Comparison of ENCODE assay signal across 8 cellular contexts in the genomic region with DNA sequence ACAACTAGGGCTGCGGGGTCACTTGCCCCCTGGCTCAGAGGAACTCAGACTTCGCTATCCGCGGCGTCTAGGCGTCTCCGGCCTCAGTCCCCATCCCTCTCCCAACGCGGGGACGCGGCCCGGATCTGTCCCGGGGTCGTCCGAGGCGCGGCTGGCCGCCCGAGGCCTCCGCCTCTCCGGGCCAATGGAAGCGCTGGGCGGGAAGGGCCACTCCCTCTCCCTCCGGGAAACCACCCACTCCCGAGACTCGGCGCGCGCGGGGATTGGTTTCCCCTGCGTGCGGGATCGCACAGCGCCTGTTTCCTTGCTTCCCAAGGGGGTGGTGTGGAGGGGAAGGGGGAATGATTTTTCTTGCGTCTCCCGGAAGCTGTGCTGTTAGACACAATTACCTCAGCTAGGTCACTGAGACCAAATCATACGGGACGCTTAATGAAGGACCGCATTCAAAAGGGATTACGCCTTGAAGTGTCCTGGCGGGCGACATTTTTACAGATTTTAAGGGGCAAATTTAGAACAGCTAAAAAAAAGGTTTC. TPM values are rescaled to one million over a fixed set of nuclear protein-coding genes. Genes with fewer than 3 reads are reported as not detected.
DNase-seq lines count a peak whose midpoint lies in the region; ATAC-seq and FAIRE-seq lines count a peak whose summit lies in the region.

No MANE protein-coding gene starts in this region.

- H3K9me3 ChIP-seq in small intestine (ENCODE audit: control insufficient read depth, low read depth) = no peaks in the 10 kb centered on the region

- H3K27ac Mint-ChIP-seq in activated CD4-positive, alpha-beta T cell treated with anti-CD3 and anti-CD28 coated beads, Interleukin-2, amount 10 ng/mL, durations not matched to agents 24 days and 14 days = no peak overlapping the region

- H3K4me1 Mint-ChIP-seq in activated CD4-positive, alpha-beta T cell treated with anti-CD3 and anti-CD28 coated beads, Interleukin-2, amount 10 ng/mL, durations not matched to agents 24 days and 14 days = peaks cover 15% of the 10 kb centered on the region

- H3K9me3 Mint-ChIP-seq in activated CD4-positive, alpha-beta T cell treated with anti-CD3 and anti-CD28 coated beads, Interleukin-2, amount 10 ng/mL, durations not matched to agents 24 days and 14 days = no peaks in the 10 kb centered on the region

- no peaks in the 10 kb centered on the region for H3K36me3 ChIP-seq in small intestine (ENCODE audit: control insufficient read depth in 2 of 2, insufficient read depth in 2 of 2, low read length in 2 of 2)

- no peaks in the 10 kb centered on the region for H3K36me3 Mint-ChIP-seq in activated CD4-positive, alpha-beta T cell treated with anti-CD3 and anti-CD28 coated beads, Interleukin-2, amount 10 ng/mL, durations not matched to agents 24 days and 14 days (ENCODE audit: low read depth)

- WGBS in small intestine, 3 donors = 4 to 8% (median 4%) methylated on average over 41 to 42 of the region's 42 CpGs

- DNase-seq in activated CD4-positive, alpha-beta T cell treated with anti-CD3 and anti-CD28 coated beads, Interleukin-2, amount 10 ng/mL, durations not matched to agents 24 days and 14 days = peak; percentile 64
- no peak for DNase-seq in activated CD4-positive, alpha-beta T cell treated with anti-CD3 and anti-CD28 coated beads for 4 hours
- peak; percentile 89 for DNase-seq in RPMI7951 (ENCODE audit: low read depth)
- DNase-seq in cerebellum (ENCODE audit: low spot score) = peak; percentile 86
- DNase-seq in kidney glomerular epithelial cell (lab: John Stamatoyannopoulos, UW) = peak; percentile 52
- DNase-seq in small intestine = peak; percentile 70
- no peak for DNase-seq in activated gamma-delta T cell (lab: John Stamatoyannopoulos, UW)

- H3K4me1 ChIP-seq in small intestine (ENCODE audit: control insufficient read depth in 2 of 2, insufficient read depth in 1 of 2, low read depth in 1 of 2, low read length in 1 of 2) = peaks cover 0 to 4% of the 10 kb centered on the region in 2 donors

- H3K27ac ChIP-seq in small intestine (ENCODE audit: low read depth in 1 of 2, low read length in 1 of 2) = peak overlapping the region in 1 of 2 donors; percentile 64

- peak; percentile 18 for ATAC-seq in HG03571 (IDR thresholded peaks at IDR 0.05; ENCODE audit: unreplicated experiment)

- H3K4me3 Mint-ChIP-seq in activated CD4-positive, alpha-beta T cell treated with anti-CD3 and anti-CD28 coated beads, Interleukin-2, amount 10 ng/mL, durations not matched to agents 24 days and 14 days = peak overlapping the region; percentile 88

- H3K27me3 Mint-ChIP-seq in activated CD4-positive, alpha-beta T cell treated with anti-CD3 and anti-CD28 coated beads, Interleukin-2, amount 10 ng/mL, durations not matched to agents 24 days and 14 days = peaks cover 47% of the 10 kb centered on the region

- peak overlapping the region; percentile 44 to 62 for H3K4me3 ChIP-seq in small intestine (ENCODE audit: low read depth in 1 of 2, low read length in 2 of 2)

- intact Hi-C loops in activated CD4-positive, alpha-beta T cell treated with anti-CD3 and anti-CD28 coated beads, Interleukin-2, amount 10 ng/mL, durations not matched to agents 24 days and 14 days (cut with micrococcal nuclease) = no loop called here

- no peak for FAIRE-seq in small intestine (lab: Jason Lieb, UNC)

- H3K27me3 ChIP-seq in small intestine (ENCODE audit: control insufficient read depth in 2 of 2, insufficient read depth in 2 of 2, low read length in 2 of 2) = no peaks in the 10 kb centered on the region

RNA-seq across cellular contexts. Expression of a gene that starts 38.4 kb away (rescaled TPM):
- not detected in 2 replicates for total RNA-seq in activated CD4-positive, alpha-beta T cell treated with anti-CD3 and anti-CD28 coated beads, Interleukin-2, amount 10 ng/mL, durations not matched to agents 24 days and 14 days
- 16.4 and 17.1 TPM in 2 replicates for total RNA-seq in RPMI7951 (2014; rRNA removed; shearing (Covaris generic))
- 97.7 TPM for total RNA-seq in cerebellum
- polyA plus RNA-seq in small intestine = 10 to 100 TPM in 1 of 3 donors, 1 to 10 TPM in 1, under 1 TPM in 1; 0.67 to 12.1 (median 3.5) TPM

RNA-seq across cellular contexts. Expression of a gene that starts 40.4 kb away (rescaled TPM):
- total RNA-seq in activated CD4-positive, alpha-beta T cell treated with anti-CD3 and anti-CD28 coated beads, Interleukin-2, amount 10 ng/mL, durations not matched to agents 24 days and 14 days = not detected in 2 replicates
- 20.9 and 29.2 TPM in 2 replicates for total RNA-seq in RPMI7951 (2014; rRNA removed; shearing (Covaris generic))
- 70.1 TPM for total RNA-seq in cerebellum
- 1 to 10 TPM in 2 of 3 donors, under 1 TPM in 1; 0.89 to 4.4 (median 3.5) TPM for polyA plus RNA-seq in small intestine

Comparison
In these comparisons a context has a peak if more than half of its experiments do, and no peak if none do; other contexts are left out.
1. DNase-seq: peak in activated CD4-positive, alpha-beta T cell treated with anti-CD3 and anti-CD28 coated beads, Interleukin-2, amount 10 ng/mL, durations not matched to agents 24 days and 14 days (single experiment), RPMI7951 (single experiment), cerebellum (single experiment), kidney glomerular epithelial cell (single experiment) and small intestine (single experiment); none in activated CD4-positive, alpha-beta T cell treated with anti-CD3 and anti-CD28 coated beads for 4 hours (0 of 2) and activated gamma-delta T cell (single experiment).
2. RNA of a gene that starts 38.4 kb away (total RNA-seq): 97.7 TPM in cerebellum (single experiment) and 16.4 to 17.1 TPM in RPMI7951; not detected in activated CD4-positive, alpha-beta T cell treated with anti-CD3 and anti-CD28 coated beads, Interleukin-2, amount 10 ng/mL, durations not matched to agents 24 days and 14 days; every median in the first group is over 10 times any median in the second.
3. RNA of a gene that starts 40.4 kb away (total RNA-seq): 70.1 TPM in cerebellum (single experiment) and 20.9 to 29.2 TPM in RPMI7951; not detected in activated CD4-positive, alpha-beta T cell treated with anti-CD3 and anti-CD28 coated beads, Interleukin-2, amount 10 ng/mL, durations not matched to agents 24 days and 14 days; every median in the first group is over 10 times any median in the second.